In the genomic region with DNA sequence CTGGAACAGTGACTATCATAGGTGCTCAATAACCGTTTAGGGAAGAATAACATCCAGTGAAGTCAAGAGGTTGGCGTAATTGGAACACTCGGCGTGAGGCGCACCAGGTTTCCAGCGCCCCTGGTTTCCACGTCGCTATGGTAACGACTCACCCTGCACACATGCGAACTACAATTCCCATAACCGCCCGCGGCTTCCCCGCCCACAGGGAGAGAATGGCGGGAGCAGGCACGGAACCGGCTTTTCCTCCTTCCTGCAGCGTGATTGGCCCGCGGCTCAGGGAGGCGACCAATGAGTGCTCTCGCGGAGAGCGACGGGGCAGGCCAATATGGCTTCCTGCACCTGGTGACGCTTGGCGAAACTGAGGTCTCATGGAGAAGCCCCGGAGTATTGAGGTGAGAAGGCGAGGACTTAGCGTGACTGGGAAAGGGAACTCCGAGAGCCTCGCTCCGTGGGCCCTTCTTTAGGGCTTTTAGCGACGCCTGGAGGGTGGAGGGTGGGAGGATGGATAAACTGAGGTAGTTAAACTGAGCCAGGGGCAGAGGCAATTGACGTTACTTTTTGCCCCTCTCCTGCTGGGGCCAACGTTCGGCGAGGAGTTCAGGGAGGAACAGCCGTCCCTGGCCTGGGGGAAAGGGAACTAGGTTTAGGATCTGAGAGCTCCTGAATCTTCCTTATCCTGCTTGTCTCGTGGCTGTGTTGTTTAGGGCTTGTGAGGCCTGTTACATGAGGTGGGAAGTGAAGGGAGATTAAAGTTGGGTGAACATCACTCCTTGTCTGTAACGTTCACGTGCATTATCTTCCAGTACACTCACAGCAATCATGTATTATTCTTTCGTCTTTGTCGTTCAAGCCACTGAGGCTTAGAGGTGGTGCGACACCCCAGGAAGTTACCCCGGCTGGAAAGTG, we compare ENCODE assay signal across 1 cellular context.
A peak's percentile ranks its signal among the peaks of the same experiment; 100 is the strongest.
TF ChIP-seq lines count a peak whose summit lies in the region.

A gene (plus strand): TSS at position 321 of the 909 bp plus-strand sequence. CDS start 51 bp downstream, at position 372.

TF ChIP-seq in GM23338, 12 proteins besides CTCF, POLR2A, EP300 and RAD21 (continued from another document):
- TF ChIP-seq, protein P1, sequence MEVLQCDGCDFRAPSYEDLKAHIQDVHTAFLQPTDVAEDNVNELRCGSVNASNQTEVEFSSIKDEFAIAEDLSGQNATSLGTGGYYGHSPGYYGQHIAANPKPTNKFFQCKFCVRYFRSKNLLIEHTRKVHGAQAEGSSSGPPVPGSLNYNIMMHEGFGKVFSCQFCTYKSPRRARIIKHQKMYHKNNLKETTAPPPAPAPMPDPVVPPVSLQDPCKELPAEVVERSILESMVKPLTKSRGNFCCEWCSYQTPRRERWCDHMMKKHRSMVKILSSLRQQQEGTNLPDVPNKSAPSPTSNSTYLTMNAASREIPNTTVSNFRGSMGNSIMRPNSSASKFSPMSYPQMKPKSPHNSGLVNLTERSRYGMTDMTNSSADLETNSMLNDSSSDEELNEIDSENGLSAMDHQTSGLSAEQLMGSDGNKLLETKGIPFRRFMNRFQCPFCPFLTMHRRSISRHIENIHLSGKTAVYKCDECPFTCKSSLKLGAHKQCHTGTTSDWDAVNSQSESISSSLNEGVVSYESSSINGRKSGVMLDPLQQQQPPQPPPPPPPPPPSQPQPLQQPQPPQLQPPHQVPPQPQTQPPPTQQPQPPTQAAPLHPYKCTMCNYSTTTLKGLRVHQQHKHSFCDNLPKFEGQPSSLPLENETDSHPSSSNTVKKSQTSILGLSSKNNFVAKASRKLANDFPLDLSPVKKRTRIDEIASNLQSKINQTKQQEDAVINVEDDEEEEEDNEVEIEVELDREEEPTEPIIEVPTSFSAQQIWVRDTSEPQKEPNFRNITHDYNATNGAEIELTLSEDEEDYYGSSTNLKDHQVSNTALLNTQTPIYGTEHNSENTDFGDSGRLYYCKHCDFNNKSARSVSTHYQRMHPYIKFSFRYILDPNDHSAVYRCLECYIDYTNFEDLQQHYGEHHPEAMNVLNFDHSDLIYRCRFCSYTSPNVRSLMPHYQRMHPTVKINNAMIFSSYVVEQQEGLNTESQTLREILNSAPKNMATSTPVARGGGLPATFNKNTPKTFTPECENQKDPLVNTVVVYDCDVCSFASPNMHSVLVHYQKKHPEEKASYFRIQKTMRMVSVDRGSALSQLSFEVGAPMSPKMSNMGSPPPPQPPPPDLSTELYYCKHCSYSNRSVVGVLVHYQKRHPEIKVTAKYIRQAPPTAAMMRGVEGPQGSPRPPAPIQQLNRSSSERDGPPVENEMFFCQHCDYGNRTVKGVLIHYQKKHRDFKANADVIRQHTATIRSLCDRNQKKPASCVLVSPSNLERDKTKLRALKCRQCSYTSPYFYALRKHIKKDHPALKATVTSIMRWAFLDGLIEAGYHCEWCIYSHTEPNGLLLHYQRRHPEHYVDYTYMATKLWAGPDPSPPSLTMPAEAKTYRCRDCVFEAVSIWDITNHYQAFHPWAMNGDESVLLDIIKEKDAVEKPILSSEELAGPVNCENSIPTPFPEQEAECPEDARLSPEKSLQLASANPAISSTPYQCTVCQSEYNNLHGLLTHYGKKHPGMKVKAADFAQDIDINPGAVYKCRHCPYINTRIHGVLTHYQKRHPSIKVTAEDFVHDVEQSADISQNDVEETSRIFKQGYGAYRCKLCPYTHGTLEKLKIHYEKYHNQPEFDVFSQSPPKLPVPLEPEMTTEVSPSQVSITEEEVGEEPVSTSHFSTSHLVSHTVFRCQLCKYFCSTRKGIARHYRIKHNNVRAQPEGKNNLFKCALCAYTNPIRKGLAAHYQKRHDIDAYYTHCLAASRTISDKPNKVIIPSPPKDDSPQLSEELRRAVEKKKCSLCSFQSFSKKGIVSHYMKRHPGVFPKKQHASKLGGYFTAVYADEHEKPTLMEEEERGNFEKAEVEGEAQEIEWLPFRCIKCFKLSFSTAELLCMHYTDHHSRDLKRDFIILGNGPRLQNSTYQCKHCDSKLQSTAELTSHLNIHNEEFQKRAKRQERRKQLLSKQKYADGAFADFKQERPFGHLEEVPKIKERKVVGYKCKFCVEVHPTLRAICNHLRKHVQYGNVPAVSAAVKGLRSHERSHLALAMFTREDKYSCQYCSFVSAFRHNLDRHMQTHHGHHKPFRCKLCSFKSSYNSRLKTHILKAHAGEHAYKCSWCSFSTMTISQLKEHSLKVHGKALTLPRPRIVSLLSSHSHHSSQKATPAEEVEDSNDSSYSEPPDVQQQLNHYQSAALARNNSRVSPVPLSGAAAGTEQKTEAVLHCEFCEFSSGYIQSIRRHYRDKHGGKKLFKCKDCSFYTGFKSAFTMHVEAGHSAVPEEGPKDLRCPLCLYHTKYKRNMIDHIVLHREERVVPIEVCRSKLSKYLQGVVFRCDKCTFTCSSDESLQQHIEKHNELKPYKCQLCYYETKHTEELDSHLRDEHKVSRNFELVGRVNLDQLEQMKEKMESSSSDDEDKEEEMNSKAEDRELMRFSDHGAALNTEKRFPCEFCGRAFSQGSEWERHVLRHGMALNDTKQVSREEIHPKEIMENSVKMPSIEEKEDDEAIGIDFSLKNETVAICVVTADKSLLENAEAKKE (CRISPR knock-in tag; IDR thresholded peaks at IDR 0.05): no peak
- TF ChIP-seq NANOG (IDR thresholded peaks at IDR 0.05; ENCODE audit: borderline replicate concordance) (no peak), POLR2AphosphoS5 (IDR thresholded peaks at IDR 0.05; ENCODE audit: low read depth) (peak; percentile 90), JUNB (IDR thresholded peaks at IDR 0.05; ENCODE audit: unreplicated experiment) (no peak), STAT1 (IDR thresholded peaks at IDR 0.05; ENCODE audit: unreplicated experiment) (no peak), CREB1 (CRISPR knock-in tag; IDR thresholded peaks at IDR 0.05; ENCODE audit: low read depth) (peak; percentile 70)
- TF ChIP-seq, protein P2, sequence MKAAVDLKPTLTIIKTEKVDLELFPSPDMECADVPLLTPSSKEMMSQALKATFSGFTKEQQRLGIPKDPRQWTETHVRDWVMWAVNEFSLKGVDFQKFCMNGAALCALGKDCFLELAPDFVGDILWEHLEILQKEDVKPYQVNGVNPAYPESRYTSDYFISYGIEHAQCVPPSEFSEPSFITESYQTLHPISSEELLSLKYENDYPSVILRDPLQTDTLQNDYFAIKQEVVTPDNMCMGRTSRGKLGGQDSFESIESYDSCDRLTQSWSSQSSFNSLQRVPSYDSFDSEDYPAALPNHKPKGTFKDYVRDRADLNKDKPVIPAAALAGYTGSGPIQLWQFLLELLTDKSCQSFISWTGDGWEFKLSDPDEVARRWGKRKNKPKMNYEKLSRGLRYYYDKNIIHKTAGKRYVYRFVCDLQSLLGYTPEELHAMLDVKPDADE (IDR thresholded peaks at IDR 0.05): peak; percentile 93
